In genomic region chr21:33947451-33948095, GRCh38 we compare ENCODE assay signal across 1 cellular context.
A peak's percentile ranks its signal among the peaks of the same experiment; 100 is the strongest.
TF ChIP-seq lines count a peak whose summit lies in the region.

No MANE protein-coding gene starts in this region.

TF ChIP-seq in K562, 482 proteins besides CTCF, POLR2A, EP300 and RAD21 (continued from another document and continues in another):
- no peak for TF ChIP-seq TGIF2 (CRISPR knock-in tag; IDR thresholded peaks at IDR 0.05)
- no peak for TF ChIP-seq SNRNP70 (optimal IDR thresholded peaks at IDR 0.05; ENCODE audit: low read depth, low read length)
- TF ChIP-seq MCM5 (IDR thresholded peaks at IDR 0.05; ENCODE audit: low read depth): no peak
- TF ChIP-seq CREB3L1 (IDR thresholded peaks at IDR 0.05; ENCODE audit: borderline replicate concordance, low read depth): 0 out of 2 replicates have a peak, but pooled peaks have one; percentile 41
- TF ChIP-seq NCOR1 (IDR thresholded peaks at IDR 0.05): no peak
- peak; percentile 79 for TF ChIP-seq MAFG (tag; conservative IDR thresholded peaks at IDR 0.05)
- TF ChIP-seq BHLHE40 (IDR thresholded peaks at IDR 0.05; ENCODE audit: low read length): peak; percentile 41; the same call in 1 of the 2 replicates
- no peak for TF ChIP-seq ZNF583 (CRISPR knock-in tag; IDR thresholded peaks at IDR 0.05)
- no peak for TF ChIP-seq FOXM1 (IDR thresholded peaks at IDR 0.05; ENCODE audit: low read depth)
- no peak for TF ChIP-seq FOXM1 (CRISPR knock-in tag; IDR thresholded peaks at IDR 0.05; ENCODE audit: low read depth)
- TF ChIP-seq CREBBP (IDR thresholded peaks at IDR 0.05; ENCODE audit: low read depth, low read length): no peak
- no peak for TF ChIP-seq UBTF (IDR thresholded peaks at IDR 0.05; ENCODE audit: borderline replicate concordance in 1 of 2, low read depth in 2 of 2, low read length in 2 of 2)
- peak; percentile 83 for TF ChIP-seq ZNF589 (CRISPR knock-in tag; IDR thresholded peaks at IDR 0.05; ENCODE audit: low read depth)
- TF ChIP-seq ZNF140 (CRISPR knock-in tag; IDR thresholded peaks at IDR 0.05): no peak
- peak; percentile 57 for TF ChIP-seq TAF9B (IDR thresholded peaks at IDR 0.05; ENCODE audit: partially characterized antibody)
- TF ChIP-seq BRCA1 (IDR thresholded peaks at IDR 0.05): no peak
- TF ChIP-seq BRCA1 (CRISPR knock-in tag; IDR thresholded peaks at IDR 0.05): no peak
- TF ChIP-seq ZBTB9 (CRISPR knock-in tag; IDR thresholded peaks at IDR 0.05): no peak
- TF ChIP-seq BACH1 (tag; IDR thresholded peaks at IDR 0.05): peak; percentile 88
- no peak for TF ChIP-seq ELF1 (tag; IDR thresholded peaks at IDR 0.05)
- no peak for TF ChIP-seq ZNF253 (CRISPR knock-in tag; conservative IDR thresholded peaks at IDR 0.05)
- no peak for TF ChIP-seq ZBTB1 (CRISPR knock-in tag; IDR thresholded peaks at IDR 0.05; ENCODE audit: borderline replicate concordance, low read depth)
- peak; percentile 99 for TF ChIP-seq JUND (IDR thresholded peaks at IDR 0.05; ENCODE audit: borderline replicate concordance, low read depth, low read length)
- TF ChIP-seq JUND (tag; IDR thresholded peaks at IDR 0.05; ENCODE audit: borderline replicate concordance, low read depth, low read length): peak; percentile 98
- TF ChIP-seq NFIC (IDR thresholded peaks at IDR 0.05): no peak
- TF ChIP-seq POLR3G (IDR thresholded peaks at IDR 0.05; ENCODE audit: extremely low read depth, insufficient read length, insufficient replicate concordance): no peak
- peak; percentile 86 for TF ChIP-seq BRD9 (IDR thresholded peaks at IDR 0.05; ENCODE audit: low read depth, partially characterized antibody)
- TF ChIP-seq GATAD2B (IDR thresholded peaks at IDR 0.05; ENCODE audit: borderline replicate concordance): no peak
- no peak for TF ChIP-seq ATF1 (CRISPR knock-in tag; IDR thresholded peaks at IDR 0.05)
- peak; percentile 77 for TF ChIP-seq ATF1 (tag; IDR thresholded peaks at IDR 0.05)
- no peak for TF ChIP-seq PURB (CRISPR knock-in tag; IDR thresholded peaks at IDR 0.05; ENCODE audit: low read depth)
- TF ChIP-seq BMI1 (IDR thresholded peaks at IDR 0.05; ENCODE audit: low read length): no peak
- TF ChIP-seq TAF7 (tag; IDR thresholded peaks at IDR 0.05): no peak
- no peak for TF ChIP-seq TCF7L2 (IDR thresholded peaks at IDR 0.05; ENCODE audit: low read depth, low read length)
- TF ChIP-seq ZBTB49 (CRISPR knock-in tag; IDR thresholded peaks at IDR 0.05; ENCODE audit: borderline replicate concordance): no peak
- TF ChIP-seq MXD1 (CRISPR knock-in tag; IDR thresholded peaks at IDR 0.05; ENCODE audit: borderline replicate concordance, poor library complexity, severe bottlenecking): no peak
- peak; percentile 70 for TF ChIP-seq FOS (IDR thresholded peaks at IDR 0.05; ENCODE audit: extremely low read depth, insufficient read length)
- TF ChIP-seq ZNF609 (CRISPR knock-in tag; IDR thresholded peaks at IDR 0.05; ENCODE audit: borderline replicate concordance): peak; percentile 46; the same call in 1 of the 2 replicates
- TF ChIP-seq HNRNPLL (IDR thresholded peaks at IDR 0.05; ENCODE audit: low read depth, low read length, poor library complexity, severe bottlenecking): no peak
- TF ChIP-seq PCBP2 (IDR thresholded peaks at IDR 0.05; ENCODE audit: low read depth, low read length, poor library complexity, severe bottlenecking): no peak
- TF ChIP-seq ZBTB17 (CRISPR knock-in tag; IDR thresholded peaks at IDR 0.05): no peak
- TF ChIP-seq KLF6 (CRISPR knock-in tag; IDR thresholded peaks at IDR 0.05; ENCODE audit: borderline replicate concordance): no peak
- TF ChIP-seq ELF4 (CRISPR knock-in tag; IDR thresholded peaks at IDR 0.05): 0 out of 2 replicates have a peak, but pooled peaks have one; percentile 46
- no peak for TF ChIP-seq CAMTA2 (CRISPR knock-in tag; conservative IDR thresholded peaks at IDR 0.05)
- no peak for TF ChIP-seq HOXB6 (CRISPR knock-in tag; IDR thresholded peaks at IDR 0.05; ENCODE audit: borderline replicate concordance)
- TF ChIP-seq DMBX1 (CRISPR knock-in tag; IDR thresholded peaks at IDR 0.05; ENCODE audit: borderline replicate concordance): no peak
- no peak for TF ChIP-seq ZNF449 (CRISPR knock-in tag; IDR thresholded peaks at IDR 0.05)
- no peak for TF ChIP-seq NR3C1 (CRISPR knock-in tag; IDR thresholded peaks at IDR 0.05)
- TF ChIP-seq ZNF324 (CRISPR knock-in tag; IDR thresholded peaks at IDR 0.05): peak; percentile 3; the same call in 1 of the 2 replicates
- TF ChIP-seq HMG20B (CRISPR knock-in tag; IDR thresholded peaks at IDR 0.05): no peak
- TF ChIP-seq MEF2A (IDR thresholded peaks at IDR 0.05; ENCODE audit: control insufficient read depth, low read depth, low read length): no peak
- TF ChIP-seq PTBP1 (IDR thresholded peaks at IDR 0.05; ENCODE audit: low read depth, low read length): no peak
- TF ChIP-seq SMARCC2 (IDR thresholded peaks at IDR 0.05; ENCODE audit: low read depth): peak; percentile 85
- 0 out of 2 replicates have a peak, but pooled peaks have one; percentile 40 for TF ChIP-seq ZC3H11A (IDR thresholded peaks at IDR 0.05; ENCODE audit: low read depth, low read length)
- TF ChIP-seq FOXP1 (CRISPR knock-in tag; IDR thresholded peaks at IDR 0.05): no peak
- TF ChIP-seq ZBTB26 (CRISPR knock-in tag; IDR thresholded peaks at IDR 0.05): no peak
- TF ChIP-seq GABPB2 (CRISPR knock-in tag; conservative IDR thresholded peaks at IDR 0.05): no peak
- TF ChIP-seq BRF1 (IDR thresholded peaks at IDR 0.05; ENCODE audit: borderline replicate concordance, extremely low read depth, insufficient read length): no peak
